Comparison of ENCODE assay signal across 1 cellular context in the genomic region with DNA sequence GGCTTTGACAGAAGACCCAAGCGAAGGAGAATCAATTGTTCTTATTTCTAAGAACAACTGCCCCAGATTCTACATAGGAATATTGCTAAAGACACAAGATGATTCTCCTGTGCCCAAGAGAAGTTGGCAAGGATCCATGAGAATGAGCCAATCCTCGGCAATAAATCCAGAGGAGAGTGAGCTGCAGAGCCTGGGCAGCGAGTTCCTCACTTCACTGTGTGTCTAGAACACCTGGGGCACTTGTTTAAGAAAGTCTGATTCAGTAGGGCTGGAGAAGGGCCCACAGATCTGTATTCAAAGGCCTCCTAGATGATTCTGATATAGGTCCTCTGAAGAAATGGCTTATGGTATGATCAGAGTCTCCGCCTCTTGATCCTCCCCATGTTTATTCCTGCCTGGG.
TF ChIP-seq lines count a peak whose summit lies in the region.

No MANE protein-coding gene starts in this region.

TF ChIP-seq in SK-N-SH, 30 proteins besides CTCF, POLR2A, EP300 and RAD21 (continued from another document):
- TF ChIP-seq RXRA (IDR thresholded peaks at IDR 0.05; ENCODE audit: borderline replicate concordance, low read depth) (no peak), FOXM1 (IDR thresholded peaks at IDR 0.05; ENCODE audit: low read depth) (no peak), TCF12 (IDR thresholded peaks at IDR 0.05) (peak; percentile 23; the same call in 1 of the 2 replicates), NRF1 (IDR thresholded peaks at IDR 0.05; ENCODE audit: low read depth, low read length) (no peak), NFIC (IDR thresholded peaks at IDR 0.05; ENCODE audit: borderline replicate concordance) (peak; percentile 65), EZH2phosphoT487 (IDR thresholded peaks at IDR 0.05; ENCODE audit: borderline replicate concordance, low read depth) (no peak), POLR2AphosphoS5 (IDR thresholded peaks at IDR 0.05; ENCODE audit: low read depth, low read length) (no peak)
